8 cellular contexts compared by ENCODE assay signal in the genomic region with DNA sequence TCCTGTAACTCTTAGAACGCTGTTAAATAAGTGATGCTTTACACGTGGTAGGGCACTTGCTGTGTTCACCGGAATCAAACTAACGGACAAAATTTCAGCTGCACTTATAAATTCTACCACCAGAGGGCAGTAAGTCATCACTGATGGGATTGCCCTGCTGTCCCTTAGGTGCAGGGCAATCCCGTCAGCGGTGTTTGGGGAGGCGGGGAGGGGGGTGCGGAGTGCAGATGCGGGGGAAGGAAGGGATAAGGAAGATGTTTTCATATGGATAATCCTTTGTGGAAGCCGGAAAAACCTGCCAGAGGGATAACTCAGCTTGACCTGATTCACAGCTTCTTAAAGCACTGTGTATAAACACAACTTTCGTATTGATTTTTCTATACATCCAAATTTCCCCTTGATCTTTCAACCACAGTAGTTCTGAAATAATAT. TPM values are rescaled to one million over a fixed set of nuclear protein-coding genes. Genes with fewer than 3 reads are reported as not detected.
DNase-seq lines count a peak whose midpoint lies in the region.

No MANE protein-coding gene starts in this region.

- H3K4me2 ChIP-seq in BLaER1 treated with 17β-estradiol and CSF1 and Interleukin-3, amounts not matched to agents 10 nM and 100 nM = peak overlapping the region; percentile 37 to 85 (median 75); a peak in 21 of 22 replicates

- H3K9me3 ChIP-seq in BLaER1 treated with 17β-estradiol and CSF1 and Interleukin-3, amounts not matched to agents 10 nM and 100 nM (replicated peaks in 1 of 11) = no peaks in the 10 kb centered on the region
- H3K9me3 ChIP-seq in HAP-1 = no peaks in the 10 kb centered on the region

- in situ Hi-C loops in HAP-1 (cut with MboI; ENCODE audit: low sequenced_read_pairs) = loop anchor here (5.0 kb wide), 1 partner anchor 209 kb away; no protein-coding TSS in a partner anchor

- no peaks in the 10 kb centered on the region for H4K20me1 ChIP-seq in BLaER1 treated with 17β-estradiol and CSF1 and Interleukin-3, amounts not matched to agents 10 nM and 100 nM

- DNase-seq in HAP-1 (ENCODE audit: low spot score in 2 of 2) (peak; percentile 58 to 76), NCI-H524 (lab: John Stamatoyannopoulos, UW) (peak; percentile 85 to 97), lung microvascular endothelial cell (ENCODE audit: low read depth in 2 of 2) (peak; percentile 66 to 73), NK-92 (lab: John Stamatoyannopoulos, UW; ENCODE audit: unreplicated experiment) (no peak)
- DNase-seq in activated CD4-positive, alpha-beta T cell treated with anti-CD3 and anti-CD28 coated beads, Interleukin-2, amount 50 U/mL, for 48 hours = peak; percentile 32 to 45
- DNase-seq in effector CD8-positive, alpha-beta T cell (lab: John Stamatoyannopoulos, UW) = peak; percentile 10
- DNase-seq in stimulated activated CD8-positive, alpha-beta memory T cell treated with anti-CD3 and anti-CD28 coated beads, Interleukin-4, amount 100 ng/mL, for 4 hours (ENCODE audit: low read depth in 2 of 2, low spot score in 1 of 2) = peak; percentile 7 to 8

- H3K4me3 ChIP-seq in BLaER1 treated with 17β-estradiol and CSF1 and Interleukin-3, amounts not matched to agents 10 nM and 100 nM = no peak overlapping the region
- H3K4me3 ChIP-seq in HAP-1 = no peak overlapping the region

- H3K4me1 ChIP-seq in BLaER1 treated with 17β-estradiol and CSF1 and Interleukin-3, amounts not matched to agents 10 nM and 100 nM = peaks cover 10 to 21% (median 15%) of the 10 kb centered on the region in 10 experiments
- no peaks in the 10 kb centered on the region for H3K4me1 ChIP-seq in HAP-1

- H3K27ac ChIP-seq in BLaER1 treated with 17β-estradiol and CSF1 and Interleukin-3, amounts not matched to agents 10 nM and 100 nM = peak overlapping the region in 1 of 11 experiments; percentile 17; a peak in 2 of 22 replicates

- H3K27me3 ChIP-seq in BLaER1 treated with 17β-estradiol and CSF1 and Interleukin-3, amounts not matched to agents 10 nM and 100 nM = no peaks in the 10 kb centered on the region
- peaks cover 33% of the 10 kb centered on the region for H3K27me3 ChIP-seq in HAP-1 (ENCODE audit: low read depth)

- H3K9ac ChIP-seq in BLaER1 treated with 17β-estradiol and CSF1 and Interleukin-3, amounts not matched to agents 10 nM and 100 nM = no peak overlapping the region

- H3K36me3 ChIP-seq in BLaER1 treated with 17β-estradiol and CSF1 and Interleukin-3, amounts not matched to agents 10 nM and 100 nM = no peaks in the 10 kb centered on the region
- no peaks in the 10 kb centered on the region for H3K36me3 ChIP-seq in HAP-1 (replicated peaks)

RNA-seq across cellular contexts. Expression of gene SLC10A1, which starts 21.7 kb away (rescaled TPM):
- not detected in 2 replicates for total RNA-seq in lung microvascular endothelial cell

RNA-seq across cellular contexts. Expression of gene SRSF5, which starts 51.8 kb away (rescaled TPM):
- 76.9 and 117 TPM in 2 replicates for total RNA-seq in lung microvascular endothelial cell
